In the genomic region with DNA sequence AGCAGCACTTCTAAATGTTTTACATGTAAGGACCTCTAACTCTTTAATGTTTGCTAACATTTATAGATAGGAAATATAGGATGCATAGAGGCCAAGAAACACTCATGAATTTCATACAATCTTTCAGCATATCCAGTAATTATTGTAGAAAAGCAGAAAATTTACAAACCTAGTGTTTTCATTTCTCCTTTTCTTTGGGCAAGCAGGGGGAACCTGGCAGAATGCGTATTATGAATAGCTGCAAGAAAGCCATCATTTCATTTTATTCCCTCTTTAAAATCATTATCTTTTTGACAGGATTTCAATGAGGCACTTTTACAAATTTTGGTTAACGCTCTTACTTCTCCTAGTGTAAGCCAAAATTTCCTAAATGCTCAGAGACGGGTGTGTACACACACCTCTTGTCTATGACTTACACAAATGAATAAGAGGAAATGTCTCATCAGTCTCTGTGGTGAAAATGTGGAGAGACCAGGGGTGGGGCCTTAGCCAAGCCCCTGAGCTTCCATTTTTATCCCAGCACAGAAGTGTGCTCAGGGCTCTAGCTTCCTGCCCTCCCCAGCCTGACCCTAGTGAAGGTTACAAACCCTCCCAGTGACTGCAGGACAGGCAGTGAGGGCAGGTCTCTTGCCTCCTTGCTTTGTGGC, we compare ENCODE assay signal across 8 cellular contexts.
A peak's percentile ranks its signal among the peaks of the same experiment; 100 is the strongest.
DNase-seq lines count a peak whose midpoint lies in the region; ATAC-seq and TF ChIP-seq lines count a peak whose summit lies in the region.

No MANE protein-coding gene starts in this region.

- intact Hi-C loops in activated B cell treated with CpG ODN at 0.5 μM for 24 hours (cut with micrococcal nuclease): no loop called here

- CTCF ChIA-PET in activated B cell treated with CpG ODN at 0.5 μM for 24 hours (lab: Charles Lee): no interaction called here

- H3K36me3 Mint-ChIP-seq in activated B cell treated with CpG ODN at 0.5 μM for 24 hours (ENCODE audit: low read depth): no peaks in the 10 kb centered on the region

- TF ChIP-seq CTCF in activated B cell treated with CpG ODN at 0.5 μM for 24 hours (IDR thresholded peaks at IDR 0.05) (no peak), fibroblast of pulmonary artery (IDR thresholded peaks at IDR 0.05; ENCODE audit: low read length, missing control alignments) (no peak)

- H3K27me3 Mint-ChIP-seq in activated B cell treated with CpG ODN at 0.5 μM for 24 hours: no peaks in the 10 kb centered on the region

- DNase-seq in activated B cell treated with CpG ODN at 0.5 μM for 24 hours (peak; percentile 22), fibroblast of pulmonary artery (ENCODE audit: low read depth) (peak; percentile 56), NCI-H2196 treated with DMSO at 0.1 percent for 48 hours (lab: John Stamatoyannopoulos, UW; ENCODE audit: unreplicated experiment) (no peak), NCI-H345 treated with DMSO at 0.1 percent for 48 hours (lab: John Stamatoyannopoulos, UW; ENCODE audit: unreplicated experiment) (no peak), NCI-H1436 treated with DMSO at 0.1 percent for 48 hours (lab: John Stamatoyannopoulos, UW) (no peak)
- peak; percentile 51 to 55 for DNase-seq in stimulated activated CD4-positive, alpha-beta T cell treated with anti-CD3 and anti-CD28 coated beads, Interleukin-2, amount 100 ng/mL, for 48 hours

- H3K9me3 Mint-ChIP-seq in activated B cell treated with CpG ODN at 0.5 μM for 24 hours: no peaks in the 10 kb centered on the region

- ATAC-seq in GM19035 (IDR thresholded peaks at IDR 0.05; ENCODE audit: unreplicated experiment): peak; percentile 73
- ATAC-seq in HG03159 (IDR thresholded peaks at IDR 0.05; ENCODE audit: unreplicated experiment): peak; percentile 70
- ATAC-seq in activated B cell treated with CpG ODN at 0.5 μM for 24 hours (ENCODE audit: low read depth): peak; percentile 78

- H3K4me3 Mint-ChIP-seq in activated B cell treated with CpG ODN at 0.5 μM for 24 hours: peak overlapping the region; percentile 49

- H3K27ac Mint-ChIP-seq in activated B cell treated with CpG ODN at 0.5 μM for 24 hours: peak overlapping the region; percentile 86

- POLR2A ChIA-PET in activated B cell treated with CpG ODN at 0.5 μM for 24 hours (lab: Charles Lee): interaction anchor here (1.4 to 1.8 kb wide), 2 partner anchors 39 to 98 kb away, joined by 3 to 5 read pairs; no protein-coding TSS in a partner anchor

- H3K4me1 Mint-ChIP-seq in activated B cell treated with CpG ODN at 0.5 μM for 24 hours: peaks cover 65% of the 10 kb centered on the region

- H3K4me3 ChIP-seq in fibroblast of pulmonary artery (replicated peaks; ENCODE audit: low read depth, low read length): no peak overlapping the region

Comparison
In these comparisons a context has a peak if more than half of its experiments do, and no peak if none do; other contexts are left out.
1. DNase-seq: peak in activated B cell treated with CpG ODN at 0.5 μM for 24 hours (single experiment), fibroblast of pulmonary artery (single experiment) and stimulated activated CD4-positive, alpha-beta T cell treated with anti-CD3 and anti-CD28 coated beads, Interleukin-2, amount 100 ng/mL, for 48 hours (2 of 2); none in NCI-H2196 treated with DMSO at 0.1 percent for 48 hours (single experiment), NCI-H345 treated with DMSO at 0.1 percent for 48 hours (single experiment) and NCI-H1436 treated with DMSO at 0.1 percent for 48 hours (single experiment).
2. Peak in every context shown above with its lines, with median percentiles within 50 percentile points of each other: ATAC-seq.